Comparison of ENCODE assay signal across 1 cellular context in genomic region chr2:219509780-219510511, GRCh38.
TF ChIP-seq lines count a peak whose summit lies in the region.

No MANE protein-coding gene starts in this region.

TF ChIP-seq in A549, 52 proteins besides CTCF, POLR2A, EP300 and RAD21 (continued from another document):
- no peak for TF ChIP-seq ELK1 (IDR thresholded peaks at IDR 0.05; ENCODE audit: low read depth, low read length)
- 0 out of 2 replicates have a peak, but pooled peaks have one; percentile 17 for TF ChIP-seq MAX (IDR thresholded peaks at IDR 0.05)
- no peak for TF ChIP-seq RCOR1 (IDR thresholded peaks at IDR 0.05; ENCODE audit: low read depth, low read length)
- TF ChIP-seq MYC (IDR thresholded peaks at IDR 0.05; ENCODE audit: borderline replicate concordance, low read length): no peak
- no peak for TF ChIP-seq TFCP2L1 (CRISPR knock-in tag; IDR thresholded peaks at IDR 0.05)
